ENCODE assay signal across 27 cellular contexts in the genomic region with DNA sequence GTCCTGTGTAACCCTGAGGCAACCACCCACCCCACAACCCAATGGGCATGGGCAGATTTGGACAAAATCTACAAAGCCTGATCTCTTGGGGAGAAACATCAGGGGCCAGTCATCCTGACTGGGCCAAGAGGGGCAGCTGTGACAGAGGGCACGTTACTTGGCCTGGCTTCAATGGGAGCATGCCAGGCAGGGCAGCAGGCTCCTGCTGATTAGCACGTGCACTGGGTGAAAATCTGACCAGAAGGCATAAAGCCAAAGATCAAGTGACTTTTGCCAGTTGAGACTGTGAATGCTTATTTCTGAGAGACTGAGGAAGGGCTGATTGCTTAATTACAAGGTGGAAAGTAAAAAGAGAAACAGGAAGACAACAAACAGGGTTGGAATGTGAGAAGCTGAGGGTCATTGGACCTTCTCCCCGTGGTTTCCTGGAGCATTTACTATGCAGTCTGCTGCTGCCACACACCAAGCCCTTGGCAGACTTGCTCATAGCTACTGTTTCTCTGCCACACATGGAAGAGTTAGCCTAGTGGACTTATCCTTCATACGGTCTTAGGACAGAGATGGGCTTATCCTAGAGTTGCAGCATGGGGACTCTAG. TPM values are rescaled to one million over a fixed set of nuclear protein-coding genes. Genes with fewer than 3 reads are reported as not detected.
A peak's percentile ranks its signal among the peaks of the same experiment; 100 is the strongest.
DNase-seq lines count a peak whose midpoint lies in the region; ATAC-seq lines count a peak whose summit lies in the region.
"Had no signal": no experiment of that assay in that cellular context is flagged by ENCODE, and none has a peak within 500 bp of the region (broad histone marks: within the 10 kb centered on the region; RNA-seq: fewer than 3 reads in every experiment).

No MANE protein-coding gene starts in this region.

- H3K36me3 ChIP-seq in BLaER1 treated with 17β-estradiol and CSF1 and Interleukin-3, amounts not matched to agents 10 nM and 100 nM, result no peaks in the 10 kb centered on the region
- H3K36me3 ChIP-seq: BE2C, lower lobe of right lung, stomach, thyroid gland had no signal

- H3K4me2 ChIP-seq in BLaER1 treated with 17β-estradiol and CSF1 and Interleukin-3, amounts not matched to agents 10 nM and 100 nM, result peak overlapping the region; percentile 11 to 78 (median 50); a peak in 19 of 22 replicates

- no peak overlapping the region; a peak in 2 of 22 replicates for H3K9ac ChIP-seq in BLaER1 treated with 17β-estradiol and CSF1 and Interleukin-3, amounts not matched to agents 10 nM and 100 nM

- no peaks in the 10 kb centered on the region for H3K9me3 ChIP-seq in BLaER1 treated with 17β-estradiol and CSF1 and Interleukin-3, amounts not matched to agents 10 nM and 100 nM (replicated peaks in 1 of 11)
- H3K9me3 ChIP-seq: BE2C, lower lobe of right lung, stomach, thyroid gland had no signal

- DNase-seq in HT1080 (ENCODE audit: low read depth), result peak; percentile 73
- DNase-seq in ecto neural progenitor cell (ENCODE audit: low spot score), result peak; percentile 14
- peak; percentile 22 to 53 for DNase-seq in lung microvascular endothelial cell (ENCODE audit: low read depth in 2 of 2)
- DNase-seq in HuH-7 (ENCODE audit: low spot score), result no peak
- DNase-seq in stimulated activated CD4-positive, alpha-beta T cell treated with anti-CD3 and anti-CD28 coated beads, Interleukin-12 subunit alpha, Interleukin-12 subunit beta, amount 100 ng/mL, for 4 hours, result no peak
- DNase-seq: activated CD4-positive, alpha-beta T cell treated with anti-CD3 and anti-CD28 coated beads, Interleukin-2, amount 10 ng/mL, durations not matched to agents 24 days and 14 days; activated gamma-delta T cell; activated T-cell treated with anti-CD3 and anti-CD28 coated beads, Interleukin-2, amount 50 U/mL, for 24 hours; BE2C; DMS53; GF-D8; kidney; lower lobe of right lung; NCI-H187; NCI-H2171 treated with DMSO at 0.1 percent for 48 hours; NCI-H524 treated with DMSO at 0.1 percent for 48 hours; nephron progenitor cell; retina; SHP77; small intestine; stimulated activated CD4-positive, alpha-beta T cell treated with anti-CD3 and anti-CD28 coated beads, Interleukin-1b, Interleukin-23, amount 100 ng/mL, for 48 hours; stimulated activated CD8-positive, alpha-beta memory T cell treated with anti-CD3 and anti-CD28 coated beads, Interleukin-4, amount 100 ng/mL, for 48 hours; stomach; thyroid gland had no signal

- H3K27me3 ChIP-seq in BLaER1 treated with 17β-estradiol and CSF1 and Interleukin-3, amounts not matched to agents 10 nM and 100 nM, result no peaks in the 10 kb centered on the region
- H3K27me3 ChIP-seq: BE2C, thyroid gland had no signal

- no peak for ATAC-seq in HG03439 (IDR thresholded peaks at IDR 0.05; ENCODE audit: unreplicated experiment)
- ATAC-seq: lower lobe of right lung had no signal

- peak overlapping the region in 5 of 11 experiments; percentile 9 to 59 (median 43); a peak in 5 of 22 replicates for H3K27ac ChIP-seq in BLaER1 treated with 17β-estradiol and CSF1 and Interleukin-3, amounts not matched to agents 10 nM and 100 nM
- H3K27ac ChIP-seq: lower lobe of right lung, stomach, thyroid gland had no signal

- peaks cover 0 to 26% (median 12%) of the 10 kb centered on the region in 10 experiments; a peak in 18 of 20 replicates for H3K4me1 ChIP-seq in BLaER1 treated with 17β-estradiol and CSF1 and Interleukin-3, amounts not matched to agents 10 nM and 100 nM
- H3K4me1 ChIP-seq: BE2C, lower lobe of right lung, stomach, thyroid gland had no signal

- no peak overlapping the region for H3K4me3 ChIP-seq in BLaER1 treated with 17β-estradiol and CSF1 and Interleukin-3, amounts not matched to agents 10 nM and 100 nM
- H3K4me3 ChIP-seq: lower lobe of right lung, stomach, thyroid gland had no signal

- H4K20me1 ChIP-seq in BLaER1 treated with 17β-estradiol and CSF1 and Interleukin-3, amounts not matched to agents 10 nM and 100 nM, result no peaks in the 10 kb centered on the region

RNA-seq across cellular contexts. Expression of a gene that starts 39.8 kb away (rescaled TPM):
- total RNA-seq in HT1080 (2014; rRNA removed; shearing (Covaris generic)), result not detected in 2 replicates
- polyA plus RNA-seq in HT1080 (2015; cell fraction: cytosol; rRNA removed), result not detected in 2 replicates
- polyA plus RNA-seq in HT1080 (2015; cell fraction: nucleus; rRNA removed), result not detected in 2 replicates
- total RNA-seq in lung microvascular endothelial cell, result under 0.01 TPM in 1 of 2 replicates, not detected in the other
- total RNA-seq: osteocyte had no signal
- polyA plus RNA-seq: stomach had no signal

Comparison
In these comparisons a context has a peak if more than half of its experiments do, and no peak if none do; other contexts are left out.
1. DNase-seq: peak in HT1080 (single experiment), ecto neural progenitor cell (single experiment) and lung microvascular endothelial cell (2 of 2); none in HuH-7 (single experiment) and stimulated activated CD4-positive, alpha-beta T cell treated with anti-CD3 and anti-CD28 coated beads, Interleukin-12 subunit alpha, Interleukin-12 subunit beta, amount 100 ng/mL, for 4 hours (single experiment).